ENCODE assay signal across 10 cellular contexts in the genomic region with DNA sequence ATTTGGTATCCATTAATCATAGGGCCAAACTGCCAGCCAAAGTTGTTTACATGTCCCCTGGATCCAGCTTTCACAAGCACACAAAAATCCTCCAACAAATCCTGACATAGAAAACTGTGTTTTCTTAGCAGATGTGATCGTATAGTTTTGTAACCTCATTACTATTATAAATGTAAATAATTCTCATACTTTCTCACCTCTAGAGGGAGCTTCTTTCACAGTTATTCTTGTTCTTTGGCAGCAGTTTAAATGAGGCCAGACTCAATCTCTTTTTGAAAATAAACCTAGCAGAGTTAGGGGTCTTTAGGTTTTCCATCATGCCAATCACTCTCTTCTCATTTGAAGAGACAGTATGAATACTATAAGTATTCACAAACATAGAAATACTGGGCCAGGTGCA. TPM values are rescaled to one million over a fixed set of nuclear protein-coding genes. Genes with fewer than 3 reads are reported as not detected.
DNase-seq lines count a peak whose midpoint lies in the region; ATAC-seq and TF ChIP-seq lines count a peak whose summit lies in the region.
"Had no signal": no experiment of that assay in that cellular context is flagged by ENCODE, and none has a peak within 500 bp of the region (broad histone marks: within the 10 kb centered on the region; RNA-seq: fewer than 3 reads in every experiment).

No MANE protein-coding gene starts in this region.

- H3K27me3 ChIP-seq in H7 (ENCODE audit: control insufficient read depth, insufficient read depth, low read length): no peaks in the 10 kb centered on the region
- H3K27me3 ChIP-seq: ascending aorta had no signal

- TF ChIP-seq CTCF in AG09319 (IDR thresholded peaks at IDR 0.05; ENCODE audit: low read depth, low read length): peak; percentile 23

- H3K36me3 ChIP-seq in H7 (replicated peaks; ENCODE audit: control insufficient read depth, insufficient read depth, low read length): no peaks in the 10 kb centered on the region
- H3K36me3 ChIP-seq: ascending aorta, HAP-1 had no signal

- DNase-seq in AG09319 (ENCODE audit: extremely low read depth, low read depth) (no peak), H7 (peak; percentile 42), SK-MEL-5 (ENCODE audit: low read depth, low spot score) (peak; percentile 59), left lobe of liver (ENCODE audit: low spot score) (no peak), anterior cingulate cortex (lab: John Stamatoyannopoulos, UW) (no peak)
- no peak for DNase-seq in stimulated activated CD4-positive, alpha-beta T cell treated with anti-CD3 and anti-CD28 coated beads, Interleukin-4, amount 100 ng/mL, for 1 hour

- in situ Hi-C loops in SK-MEL-5 (cut with HindIII; ENCODE audit: low pct_unique_long_range_greater_than_20kb, low sequenced_read_pairs): no loop called here

- H3K4me3 ChIP-seq in H7 (ENCODE audit: insufficient read depth, low read depth, low read length): no peak overlapping the region
- H3K4me3 ChIP-seq: ascending aorta, HAP-1 had no signal

- ATAC-seq in left lobe of liver: peak; percentile 57
- ATAC-seq in GM21619 (IDR thresholded peaks at IDR 0.05; ENCODE audit: unreplicated experiment): no peak
- ATAC-seq in GM21423 (IDR thresholded peaks at IDR 0.05; ENCODE audit: unreplicated experiment): no peak

RNA-seq across cellular contexts. Expression of gene ZNF318, which starts 17.0 kb away (rescaled TPM):
- 8.1 and 14.5 TPM in 2 replicates for total RNA-seq in H7 (2014; rRNA removed; shearing (Covaris generic))
- total RNA-seq in SK-MEL-5 (2014; rRNA removed; shearing (Covaris generic)): 8.6 and 9.6 TPM in 2 replicates
- 10.1 and 14.0 TPM in 2 replicates for polyA plus RNA-seq in SK-MEL-5 (2015; cell fraction: cytosol; rRNA removed)
- polyA plus RNA-seq in SK-MEL-5 (2015; cell fraction: nucleus; rRNA removed): 18.7 and 21.2 TPM in 2 replicates
- total RNA-seq in left lobe of liver: 9.4 TPM

RNA-seq across cellular contexts. Expression of gene ABCC10, which starts 40.8 kb away (rescaled TPM):
- 17.3 and 18.4 TPM in 2 replicates for total RNA-seq in H7 (2014; rRNA removed; shearing (Covaris generic))
- 16.6 and 17.1 TPM in 2 replicates for total RNA-seq in SK-MEL-5 (2014; rRNA removed; shearing (Covaris generic))
- 19.2 and 23.1 TPM in 2 replicates for polyA plus RNA-seq in SK-MEL-5 (2015; cell fraction: cytosol; rRNA removed)
- polyA plus RNA-seq in SK-MEL-5 (2015; cell fraction: nucleus; rRNA removed): 75.9 and 80.8 TPM in 2 replicates
- total RNA-seq in left lobe of liver: 11.9 TPM

Comparison
In these comparisons a context has a peak if more than half of its experiments do, and no peak if none do; other contexts are left out.
1. DNase-seq: peak in H7 (single experiment) and SK-MEL-5 (single experiment); none in AG09319 (single experiment), left lobe of liver (single experiment), anterior cingulate cortex (0 of 58) and stimulated activated CD4-positive, alpha-beta T cell treated with anti-CD3 and anti-CD28 coated beads, Interleukin-4, amount 100 ng/mL, for 1 hour (single experiment).